In the genomic region with DNA sequence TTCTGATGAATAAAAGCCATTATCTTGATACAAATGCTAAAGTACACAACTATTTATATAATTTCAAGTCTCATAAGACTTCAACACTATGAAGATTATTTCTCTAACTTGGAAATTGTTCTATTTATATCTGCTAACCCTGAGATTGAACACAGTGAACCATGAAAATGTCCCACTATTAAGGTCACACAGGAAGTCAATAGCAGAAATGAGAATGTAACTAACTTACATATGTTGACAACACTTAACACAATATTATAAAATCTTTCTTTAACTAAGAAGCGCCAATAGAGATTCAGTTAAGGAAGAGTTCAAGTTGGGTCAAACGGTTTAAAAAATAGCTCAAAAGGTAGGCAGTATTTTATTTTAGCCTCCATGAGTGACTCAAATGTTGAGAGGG, we compare ENCODE assay signal across 12 cellular contexts.
"Had no signal": no experiment of that assay in that cellular context is flagged by ENCODE, and none has a peak within 500 bp of the region (broad histone marks: within the 10 kb centered on the region; RNA-seq: fewer than 3 reads in every experiment).

No MANE protein-coding gene starts in this region.

- DNase-seq: activated CD4-positive, alpha-beta T cell treated with anti-CD3 and anti-CD28 coated beads, Interleukin-2, amount 10 ng/mL, durations not matched to agents 7 days and 5 days; activated CD4-positive, CD25-positive, alpha-beta regulatory T cell; activated naive CD4-positive, alpha-beta T cell treated with anti-CD3 and anti-CD28 coated beads, Interleukin-2, amount 50 U/mL, for 16 hours; amniotic stem cell; hypothalamus; kidney glomerular epithelial cell; stimulated activated CD4-positive, alpha-beta T cell treated with anti-CD3 and anti-CD28 coated beads, Interleukin-4, amount 100 ng/mL, for 1 hour; stimulated activated CD8-positive, alpha-beta memory T cell treated with anti-CD3 and anti-CD28 coated beads, Interleukin-4, amount 100 ng/mL, for 48 hours had no signal

- H3K27ac Mint-ChIP-seq: activated CD4-positive, alpha-beta T cell treated with anti-CD3 and anti-CD28 coated beads, Interleukin-2, amount 10 ng/mL, durations not matched to agents 7 days and 5 days; dendritic cell treated with granulocyte-macrophage colony-stimulating factor and Interleukin-4, amounts not matched to agents 40 ng/mL and 50 ng/mL, for 4 days had no signal

- H3K27me3 Mint-ChIP-seq: activated CD4-positive, alpha-beta T cell treated with anti-CD3 and anti-CD28 coated beads, Interleukin-2, amount 10 ng/mL, durations not matched to agents 7 days and 5 days; brain; dendritic cell treated with granulocyte-macrophage colony-stimulating factor and Interleukin-4, amounts not matched to agents 40 ng/mL and 50 ng/mL, for 4 days had no signal

- H3K4me3 Mint-ChIP-seq: activated CD4-positive, alpha-beta T cell treated with anti-CD3 and anti-CD28 coated beads, Interleukin-2, amount 10 ng/mL, durations not matched to agents 7 days and 5 days; brain; dendritic cell treated with granulocyte-macrophage colony-stimulating factor and Interleukin-4, amounts not matched to agents 40 ng/mL and 50 ng/mL, for 4 days; neural crest cell had no signal

- H3K36me3 Mint-ChIP-seq: brain had no signal

- H3K4me1 Mint-ChIP-seq: neural crest cell had no signal

- FAIRE-seq: TTC549 had no signal
